ENCODE assay signal across 1 cellular context in the genomic region with DNA sequence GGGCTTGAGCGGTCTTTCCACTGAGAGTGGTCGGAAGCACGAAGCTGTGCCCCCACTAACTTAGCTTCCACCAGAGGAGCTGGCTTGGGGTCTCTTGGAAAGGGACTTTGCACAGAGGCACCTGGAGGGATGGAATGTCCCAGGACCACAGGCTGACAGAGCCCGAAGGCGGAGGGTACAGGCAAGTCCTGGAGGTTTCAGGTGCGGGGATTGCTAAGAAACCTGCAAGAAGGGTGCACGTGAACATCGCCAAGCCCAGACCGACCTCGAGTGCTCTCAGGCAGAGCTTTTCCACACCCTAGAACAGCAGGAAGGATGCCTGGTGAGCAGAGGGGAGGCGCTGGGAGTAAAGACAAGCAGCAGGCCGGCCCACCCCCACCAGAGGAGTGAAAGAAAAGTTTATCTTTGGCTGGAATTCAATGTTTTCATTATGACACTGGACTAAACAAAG.
TF ChIP-seq lines count a peak whose summit lies in the region.

No MANE protein-coding gene starts in this region.

TF ChIP-seq in H1, 55 proteins besides CTCF, POLR2A, EP300 and RAD21:
- TF ChIP-seq JUND (IDR thresholded peaks at IDR 0.05; ENCODE audit: low read length) (no peak), RNF2 (IDR thresholded peaks at IDR 0.05; ENCODE audit: borderline replicate concordance, low read depth, low read length, missing control alignments, poor library complexity, severe bottlenecking) (no peak), CTBP2 (IDR thresholded peaks at IDR 0.05; ENCODE audit: borderline replicate concordance, insufficient read depth, insufficient read length, low read length) (no peak), EZH2 (IDR thresholded peaks at IDR 0.05; ENCODE audit: low read depth, low read length, severe bottlenecking) (no peak), RXRA (IDR thresholded peaks at IDR 0.05; ENCODE audit: insufficient read depth, low read depth, low read length) (no peak), PHF8 (conservative IDR thresholded peaks at IDR 0.05; ENCODE audit: low read depth, low read length) (no peak), SIRT6 (IDR thresholded peaks at IDR 0.05; ENCODE audit: low read length) (no peak), RBBP5 (IDR thresholded peaks at IDR 0.05; ENCODE audit: borderline replicate concordance, low read depth, low read length) (no peak), KDM1A (IDR thresholded peaks at IDR 0.05; ENCODE audit: borderline replicate concordance, low read length) (no peak), CEBPB (IDR thresholded peaks at IDR 0.05; ENCODE audit: low read depth, low read length) (no peak), SP1 (IDR thresholded peaks at IDR 0.05; ENCODE audit: low read depth, low read length) (no peak), POLR2AphosphoS5 (IDR thresholded peaks at IDR 0.05; ENCODE audit: low read depth, low read length) (no peak)
